In genomic region chr2:124088621-124089020, GRCh38 we compare ENCODE assay signal across 26 cellular contexts.
A peak's percentile ranks its signal among the peaks of the same experiment; 100 is the strongest.
DNase-seq lines count a peak whose midpoint lies in the region; ATAC-seq, FAIRE-seq and TF ChIP-seq lines count a peak whose summit lies in the region.
"Had no signal": no experiment of that assay in that cellular context is flagged by ENCODE, and none has a peak within 500 bp of the region (broad histone marks: within the 10 kb centered on the region; RNA-seq: fewer than 3 reads in every experiment).

No MANE protein-coding gene starts in this region.

- intact Hi-C loops in mucosa of descending colon (cut with DNase I, micrococcal nuclease) = no loop called here

- WGBS in hepatocyte (ENCODE audit: low lambda C conversion rate, missing lambda C conversion rate) = 56% methylated on average over 2 of the region's 2 CpGs
- WGBS in small intestine, 3 donors = 11 to 48% (median 11%) methylated on average over 2 of the region's 2 CpGs

- ATAC-seq in mucosa of descending colon (no peak), GM21619 (IDR thresholded peaks at IDR 0.05; ENCODE audit: unreplicated experiment) (no peak)
- ATAC-seq: GM12878 had no signal

- DNase-seq in DMS53 (lab: John Stamatoyannopoulos, UW) = peak; percentile 78
- peak; percentile 53 for DNase-seq in DMS53 treated with DMSO at 0.1 percent for 48 hours (lab: John Stamatoyannopoulos, UW; ENCODE audit: unreplicated experiment)
- DNase-seq in hepatocyte (ENCODE audit: low spot score) = peak; percentile 15
- DNase-seq in small intestine = peak; percentile 80
- DNase-seq in mucosa of descending colon = no peak
- no peak for DNase-seq in NCI-H2227 (lab: John Stamatoyannopoulos, UW; ENCODE audit: unreplicated experiment)
- DNase-seq: 8988T; ACHN; BE2C; C1 segment of cervical spinal cord; CD4-positive, alpha-beta memory T cell; CD4-positive, CD25-positive, alpha-beta regulatory T cell; CD8-positive, alpha-beta memory T cell; COR-L47; DMS 273 treated with DMSO at 0.1 percent for 48 hours; DMS153; DMS79; DND-41; EL; GDM1 had no signal

- no peak overlapping the region for H3K4me3 ChIP-seq in hepatocyte
- H3K4me3 ChIP-seq in small intestine (ENCODE audit: low read depth in 1 of 2, low read length in 2 of 2) = no peak overlapping the region
- no peak overlapping the region for H3K4me3 ChIP-seq in mucosa of descending colon
- H3K4me3 ChIP-seq: BLaER1, GM12878 had no signal

- no peak overlapping the region for H2AFZ ChIP-seq in hepatocyte

- H3K9me3 ChIP-seq in hepatocyte (ENCODE audit: low read depth) (no peaks in the 10 kb centered on the region), small intestine (ENCODE audit: control insufficient read depth, low read depth) (no peaks in the 10 kb centered on the region), mucosa of descending colon (no peaks in the 10 kb centered on the region)
- H3K9me3 ChIP-seq: BE2C, BLaER1 had no signal

- H3K4me1 ChIP-seq in hepatocyte (ENCODE audit: insufficient read depth) (no peaks in the 10 kb centered on the region), small intestine (ENCODE audit: control insufficient read depth in 2 of 2, insufficient read depth in 1 of 2, low read depth in 1 of 2, low read length in 1 of 2) (peaks cover 2 to 5% of the 10 kb centered on the region in 2 donors), mucosa of descending colon (ENCODE audit: low read depth) (no peaks in the 10 kb centered on the region)
- H3K4me1 ChIP-seq: BE2C, BLaER1 had no signal

- no peak overlapping the region for H3K4me2 ChIP-seq in hepatocyte
- H3K4me2 ChIP-seq: BLaER1 had no signal

- no peaks in the 10 kb centered on the region for H3K79me2 ChIP-seq in hepatocyte

- TF ChIP-seq CTCF in hepatocyte (IDR thresholded peaks at IDR 0.05; ENCODE audit: poor library complexity) (no peak), mucosa of descending colon (IDR thresholded peaks at IDR 0.05) (no peak)

- H3K27me3 ChIP-seq in hepatocyte = no peaks in the 10 kb centered on the region
- H3K27me3 ChIP-seq in small intestine (ENCODE audit: control insufficient read depth in 2 of 2, insufficient read depth in 2 of 2, low read length in 2 of 2) = no peaks in the 10 kb centered on the region
- H3K27me3 ChIP-seq: BE2C, BLaER1 had no signal

- H3K36me3 ChIP-seq in hepatocyte (replicated peaks; ENCODE audit: insufficient read depth, low read depth) (no peaks in the 10 kb centered on the region), small intestine (ENCODE audit: control insufficient read depth in 2 of 2, insufficient read depth in 2 of 2, low read length in 2 of 2) (no peaks in the 10 kb centered on the region), mucosa of descending colon (ENCODE audit: low read depth) (no peaks in the 10 kb centered on the region)
- H3K36me3 ChIP-seq: BE2C, BLaER1 had no signal

- H3K9me2 ChIP-seq in hepatocyte (replicated peaks; ENCODE audit: insufficient read depth) = no peaks in the 10 kb centered on the region

- no peak overlapping the region for H3K27ac ChIP-seq in hepatocyte
- no peak overlapping the region for H3K27ac ChIP-seq in small intestine (ENCODE audit: low read depth in 1 of 2, low read length in 1 of 2)
- H3K27ac ChIP-seq: BLaER1 had no signal

- no peaks in the 10 kb centered on the region for H4K20me1 ChIP-seq in hepatocyte (ENCODE audit: insufficient read depth, poor library complexity, severe bottlenecking)
- H4K20me1 ChIP-seq: BLaER1 had no signal

- no peak for FAIRE-seq in small intestine (lab: Jason Lieb, UNC)
- FAIRE-seq: A204.1, GM12878, GM12892, GM18507 had no signal

Comparison
In these comparisons a context has a peak if more than half of its experiments do, and no peak if none do; other contexts are left out.
1. DNase-seq: peak in DMS53 (single experiment), DMS53 treated with DMSO at 0.1 percent for 48 hours (single experiment), hepatocyte (single experiment) and small intestine (single experiment); none in mucosa of descending colon (0 of 3) and NCI-H2227 (single experiment).